11 cellular contexts compared by ENCODE assay signal in the genomic region with DNA sequence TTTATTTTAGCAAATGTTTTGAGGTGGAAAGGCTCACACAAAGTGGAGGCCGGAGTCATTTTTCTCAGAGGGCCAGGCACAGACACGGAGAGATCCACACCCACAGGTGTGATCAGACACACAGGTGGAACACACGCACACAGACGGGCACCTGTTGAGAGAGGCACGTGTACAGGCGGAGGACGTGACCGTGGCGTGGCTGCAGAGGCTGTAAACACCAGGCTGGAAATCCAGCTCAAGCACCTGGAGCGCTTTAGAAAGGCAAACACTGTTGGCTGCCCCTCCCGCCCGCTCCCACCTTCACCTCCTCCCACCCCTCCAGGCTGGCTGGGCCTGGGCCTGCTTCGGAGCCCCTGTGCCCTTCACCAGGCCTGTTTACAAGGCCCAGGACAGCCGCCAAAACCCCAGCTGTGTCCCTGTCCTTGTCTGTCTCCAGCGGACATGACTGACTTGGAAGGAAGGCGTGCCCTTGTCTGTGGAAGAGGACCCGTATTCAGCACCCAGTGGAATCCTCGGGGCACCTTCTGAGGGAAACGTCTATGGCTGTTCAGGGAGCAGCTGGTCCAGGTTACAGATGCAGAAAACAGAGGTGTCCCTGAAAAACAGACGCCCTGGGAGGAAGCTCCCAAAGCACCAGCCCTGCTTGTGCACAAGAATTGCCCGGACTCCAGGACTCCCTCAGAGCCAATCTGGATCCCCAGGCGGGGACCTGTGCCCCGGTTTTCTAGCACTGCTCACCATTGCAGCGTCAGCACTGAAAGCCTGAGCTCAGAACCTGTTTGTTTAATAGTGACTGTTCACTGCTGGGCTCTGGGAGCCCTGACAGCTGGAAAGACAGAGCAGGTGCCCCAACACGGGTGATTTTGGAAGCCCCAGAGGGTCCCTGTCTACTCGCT.
DNase-seq lines count a peak whose midpoint lies in the region; ATAC-seq, FAIRE-seq and TF ChIP-seq lines count a peak whose summit lies in the region.
"Had no signal": no experiment of that assay in that cellular context is flagged by ENCODE, and none has a peak within 500 bp of the region (broad histone marks: within the 10 kb centered on the region; RNA-seq: fewer than 3 reads in every experiment).

No MANE protein-coding gene starts in this region.

- H3K9ac ChIP-seq in muscle layer of colon (ENCODE audit: low read length): no peak overlapping the region

- TF ChIP-seq CTCF in coronary artery (IDR thresholded peaks at IDR 0.05) (no peak), upper lobe of left lung (IDR thresholded peaks at IDR 0.05) (no peak)

- no peak for ATAC-seq in upper lobe of left lung (ENCODE audit: low FRiP score in 2 of 2)
- no peak for ATAC-seq in GM21619 (IDR thresholded peaks at IDR 0.05; ENCODE audit: unreplicated experiment)
- no peak for ATAC-seq in HG02623 (IDR thresholded peaks at IDR 0.05; ENCODE audit: unreplicated experiment)
- ATAC-seq: GM12878 had no signal

- H3K36me3 ChIP-seq in muscle layer of colon (ENCODE audit: insufficient read depth, low read length) (no peaks in the 10 kb centered on the region), upper lobe of left lung (no peaks in the 10 kb centered on the region)

- WGBS in upper lobe of left lung, 2 donors: 56 to 57% methylated on average over 17 to 26 of the region's 26 CpGs

- H3K4me3 ChIP-seq in coronary artery (no peak overlapping the region), muscle layer of colon (ENCODE audit: low read depth in 1 of 2, low read length in 2 of 2) (no peak overlapping the region), upper lobe of left lung (no peak overlapping the region)
- H3K4me3 ChIP-seq: GM12878, HAP-1 had no signal

- no peak for TF ChIP-seq EP300 in upper lobe of left lung (IDR thresholded peaks at IDR 0.05)

- FAIRE-seq in GM19239 (lab: Jason Lieb, UNC): no peak
- FAIRE-seq: GM12878, islet of Langerhans had no signal

- no peak for TF ChIP-seq POLR2A in upper lobe of left lung (IDR thresholded peaks at IDR 0.05)

- peak overlapping the region; percentile 89 to 97 for H3K27ac ChIP-seq in coronary artery
- peak overlapping the region; percentile 87 for H3K27ac ChIP-seq in muscle layer of colon (ENCODE audit: low read depth, low read length)
- peak overlapping the region; percentile 75 to 86 (median 82) for H3K27ac ChIP-seq in upper lobe of left lung

- DNase-seq in NCI-H526 (lab: John Stamatoyannopoulos, UW) (peak; percentile 14 to 43), NCI-H526 treated with DMSO at 0.1 percent for 48 hours (lab: John Stamatoyannopoulos, UW) (no peak), coronary artery (ENCODE audit: low spot score) (no peak), upper lobe of left lung (no peak), GM19239 (ENCODE audit: insufficient read length, low spot score) (no peak)

- H3K27me3 ChIP-seq in muscle layer of colon (ENCODE audit: control insufficient read depth in 1 of 2, insufficient read depth in 2 of 2, low read length in 2 of 2) (no peaks in the 10 kb centered on the region), upper lobe of left lung (peaks cover 0 to 2% (median 0%) of the 10 kb centered on the region in 4 donors)

- no peaks in the 10 kb centered on the region for H3K9me3 ChIP-seq in muscle layer of colon (ENCODE audit: low read length)
- no peaks in the 10 kb centered on the region for H3K9me3 ChIP-seq in upper lobe of left lung
- H3K9me3 ChIP-seq: HAP-1 had no signal

- H3K4me1 ChIP-seq in muscle layer of colon (ENCODE audit: insufficient read depth, low read length) (peaks cover 90% of the 10 kb centered on the region), upper lobe of left lung (peaks cover 87 to 91% (median 88%) of the 10 kb centered on the region in 4 donors)

Comparison
In these comparisons a context has a peak if more than half of its experiments do, and no peak if none do; other contexts are left out.
1. DNase-seq: peak in NCI-H526 (2 of 2); none in NCI-H526 treated with DMSO at 0.1 percent for 48 hours (single experiment), coronary artery (single experiment), upper lobe of left lung (0 of 2) and GM19239 (single experiment).
2. Peak in every context shown above with its lines, with median percentiles within 50 percentile points of each other: H3K27ac ChIP-seq.